ENCODE assay signal across 23 cellular contexts in the genomic region with DNA sequence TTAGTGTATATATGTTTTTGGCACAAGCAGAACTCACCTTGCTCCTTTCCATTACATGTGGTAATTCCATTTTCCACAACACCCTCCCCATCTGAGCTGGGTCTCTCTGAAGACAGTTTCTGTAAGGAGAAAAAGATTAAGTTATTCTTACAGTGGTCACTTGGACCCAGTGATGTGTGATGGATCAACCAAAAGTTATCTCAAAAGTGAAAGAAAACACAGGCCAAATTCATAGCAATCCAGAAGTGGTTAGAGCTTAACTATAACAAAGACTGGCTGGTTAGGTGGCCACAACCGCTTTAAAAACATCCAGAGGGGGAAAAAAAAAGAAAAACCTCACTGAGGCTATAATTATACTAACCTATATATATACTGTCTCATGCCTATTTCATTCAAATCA.
"Had no signal": no experiment of that assay in that cellular context is flagged by ENCODE, and none has a peak within 500 bp of the region (broad histone marks: within the 10 kb centered on the region; RNA-seq: fewer than 3 reads in every experiment).

No MANE protein-coding gene starts in this region.

- FAIRE-seq: endometrium had no signal

- H3K27me3 ChIP-seq: cardiac muscle cell, foreskin keratinocyte, heart right ventricle, neutrophil, right lobe of liver, spleen, testis, upper lobe of left lung had no signal

- H3K27me3 Mint-ChIP-seq: activated naive CD8-positive, alpha-beta T cell treated with anti-CD3 and anti-CD28 coated beads, Interleukin-2, amount 50 U/mL, for 24 hours; stimulated activated naive CD8-positive, alpha-beta T cell treated with anti-CD3 and anti-CD28 coated beads, Interleukin-15, Interleukin-2, amounts not matched to agents 100 ng/mL and 50 ng/mL, for 24 hours had no signal

- H3K4me3 ChIP-seq: cardiac muscle cell, heart right ventricle, lower lobe of right lung, psoas muscle, right lobe of liver, spleen, testis, upper lobe of left lung had no signal

- H3K36me3 ChIP-seq: right lobe of liver had no signal

- DNase-seq: activated CD4-positive, alpha-beta T cell treated with anti-CD3 and anti-CD28 coated beads, Interleukin-2, amount 50 U/mL, for 4 hours; activated naive CD4-positive, alpha-beta T cell treated with anti-CD3 and anti-CD28 coated beads for 36 hours; activated naive CD8-positive, alpha-beta T cell treated with anti-CD3 and anti-CD28 coated beads, Interleukin-2, amount 50 U/mL, for 24 hours; activated T-cell treated with anti-CD3 and anti-CD28 coated beads, Interleukin-2, amount 50 U/mL, for 1 hour; aorta; foreskin keratinocyte; heart right ventricle; left cardiac atrium; lower lobe of right lung; midbrain; naive B cell; psoas muscle; right lobe of liver; spleen; T1000; testis; upper lobe of left lung had no signal

- H3K4me1 Mint-ChIP-seq: naive B cell had no signal

- H3K9me3 ChIP-seq: heart right ventricle, lower lobe of right lung, neutrophil, psoas muscle, right lobe of liver, spleen, testis, upper lobe of left lung had no signal

- H3K27ac Mint-ChIP-seq: activated naive CD4-positive, alpha-beta T cell treated with anti-CD3 and anti-CD28 coated beads for 36 hours; activated naive CD8-positive, alpha-beta T cell treated with anti-CD3 and anti-CD28 coated beads, Interleukin-2, amount 50 U/mL, for 24 hours; activated T-helper 2 cell treated with anti-CD3 and anti-CD28 coated beads, Interferon-gamma antibody, Interleukin-2, Interleukin-4, amounts not matched to agents 10 μg/mL and 5 μg/mL and 100 μg/mL, durations not matched to agents 14 hours and 24 hours and 36 hours; naive B cell; stimulated activated naive CD8-positive, alpha-beta T cell treated with anti-CD3 and anti-CD28 coated beads, Interleukin-15, Interleukin-2, amounts not matched to agents 100 ng/mL and 50 ng/mL, for 24 hours had no signal

- H3K4me1 ChIP-seq: right lobe of liver had no signal

- H3K9me3 Mint-ChIP-seq: activated naive CD4-positive, alpha-beta T cell treated with anti-CD3 and anti-CD28 coated beads for 36 hours; activated naive CD8-positive, alpha-beta T cell treated with anti-CD3 and anti-CD28 coated beads, Interleukin-2, amount 50 U/mL, for 24 hours; activated T-helper 2 cell treated with anti-CD3 and anti-CD28 coated beads, Interferon-gamma antibody, Interleukin-2, Interleukin-4, amounts not matched to agents 10 μg/mL and 5 μg/mL and 100 μg/mL, durations not matched to agents 14 hours and 24 hours and 36 hours; naive B cell; stimulated activated naive CD8-positive, alpha-beta T cell treated with anti-CD3 and anti-CD28 coated beads, Interleukin-15, Interleukin-2, amounts not matched to agents 100 ng/mL and 50 ng/mL, for 24 hours had no signal

- H3K4me3 Mint-ChIP-seq: activated naive CD4-positive, alpha-beta T cell treated with anti-CD3 and anti-CD28 coated beads for 36 hours; activated naive CD8-positive, alpha-beta T cell treated with anti-CD3 and anti-CD28 coated beads, Interleukin-2, amount 50 U/mL, for 24 hours; naive B cell; stimulated activated naive CD8-positive, alpha-beta T cell treated with anti-CD3 and anti-CD28 coated beads, Interleukin-15, Interleukin-2, amounts not matched to agents 100 ng/mL and 50 ng/mL, for 24 hours had no signal

- H3K36me3 Mint-ChIP-seq: naive B cell had no signal

- ATAC-seq: activated CD4-positive, CD25-positive, alpha-beta regulatory T cell treated with anti-CD3 and anti-CD28 coated beads, Interleukin-2, amount 50 U/mL, for 24 hours; activated naive CD8-positive, alpha-beta T cell treated with anti-CD3 and anti-CD28 coated beads, Interleukin-2, amount 50 U/mL, for 24 hours; foreskin keratinocyte; heart right ventricle; left cardiac atrium; right lobe of liver had no signal
